Comparison of ENCODE assay signal across 11 cellular contexts in genomic region chr1:33221385-33221758, GRCh38.
"Had no signal": no experiment of that assay in that cellular context is flagged by ENCODE, and none has a peak within 500 bp of the region (broad histone marks: within the 10 kb centered on the region; RNA-seq: fewer than 3 reads in every experiment).

No MANE protein-coding gene starts in this region.

- H3K27ac ChIP-seq: brain microvascular endothelial cell, heart left ventricle, parathyroid adenoma, tibial artery had no signal

- H2AFZ ChIP-seq: parathyroid adenoma had no signal

- H3K9ac ChIP-seq: parathyroid adenoma had no signal

- H3K79me2 ChIP-seq: parathyroid adenoma had no signal

- H3K4me3 ChIP-seq: heart left ventricle, smooth muscle cell, tibial artery had no signal

- H3K4me1 ChIP-seq: parathyroid adenoma had no signal

- DNase-seq: amygdala, brain microvascular endothelial cell, cerebellar nuclear complex, dermis blood vessel endothelial cell, midbrain, retina, tibial artery had no signal

- ATAC-seq: stimulated activated effector memory CD8-positive, alpha-beta T cell treated with anti-CD3 and anti-CD28 coated beads, Interleukin-12 subunit alpha, Interleukin-12 subunit beta, amount 100 ng/mL, for 72 hours had no signal

- H3K36me3 ChIP-seq: brain microvascular endothelial cell, heart left ventricle, tibial artery had no signal

- H3K27me3 ChIP-seq: brain microvascular endothelial cell, heart left ventricle, tibial artery had no signal
